ENCODE assay signal across 15 cellular contexts in the genomic region with DNA sequence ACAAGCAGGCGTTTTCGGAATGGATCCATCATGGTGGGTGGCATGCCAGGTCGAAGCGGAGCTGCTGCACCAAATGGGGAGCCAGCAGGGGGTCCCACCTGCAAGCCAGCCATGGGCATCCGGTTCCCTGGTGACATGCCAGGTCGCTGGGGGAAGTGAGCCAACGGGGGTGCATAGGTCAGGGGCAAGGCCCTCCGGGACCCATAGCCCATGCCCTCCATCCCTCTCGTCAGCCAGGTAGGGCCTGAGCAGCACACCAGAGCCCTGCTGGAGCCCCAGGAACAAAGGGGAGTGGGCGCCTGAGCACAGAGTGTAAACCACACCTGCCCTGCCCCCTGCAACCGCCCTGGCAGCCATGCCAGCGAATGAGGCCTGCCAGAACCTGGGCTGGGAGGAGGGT. TPM values are rescaled to one million over a fixed set of nuclear protein-coding genes. Genes with fewer than 3 reads are reported as not detected.
DNase-seq lines count a peak whose midpoint lies in the region; ATAC-seq and TF ChIP-seq lines count a peak whose summit lies in the region.
"Had no signal": no experiment of that assay in that cellular context is flagged by ENCODE, and none has a peak within 500 bp of the region (broad histone marks: within the 10 kb centered on the region; RNA-seq: fewer than 3 reads in every experiment).

No MANE protein-coding gene starts in this region.

- H3K4me1 ChIP-seq in naive thymus-derived CD4-positive, alpha-beta T cell (ENCODE audit: control insufficient read depth in 2 of 2, insufficient read depth in 2 of 2, low read length in 2 of 2): peaks cover 34 to 37% of the 10 kb centered on the region in 2 donors
- H3K4me1 ChIP-seq in tibial artery (peaks cover 5 to 67% (median 52%) of the 10 kb centered on the region in 4 donors), Caco-2 (peaks cover 9% of the 10 kb centered on the region)

- no peaks in the 10 kb centered on the region for H3K27me3 Mint-ChIP-seq in naive thymus-derived CD4-positive, alpha-beta T cell
- no peaks in the 10 kb centered on the region for H3K27me3 Mint-ChIP-seq in Caco-2 (ENCODE audit: insufficient read depth, unreplicated experiment)
- H3K27me3 Mint-ChIP-seq in activated T-helper 2 cell treated with anti-CD3 and anti-CD28 coated beads, Interferon-gamma antibody, Interleukin-2, Interleukin-4, amounts not matched to agents 10 μg/mL and 5 μg/mL and 100 μg/mL, durations not matched to agents 14 hours and 24 hours and 36 hours (ENCODE audit: low read depth): no peaks in the 10 kb centered on the region
- H3K27me3 Mint-ChIP-seq: activated naive CD8-positive, alpha-beta T cell had no signal

- CTCF ChIA-PET in naive thymus-derived CD4-positive, alpha-beta T cell (lab: Charles Lee): interaction anchor here (0.9 to 1.0 kb wide), 2 partner anchors 22 to 404 kb away, joined by 3 read pairs; no protein-coding TSS in a partner anchor
- CTCF ChIA-PET in Caco-2 (lab: Charles Lee): no interaction called here

- H3K4me3 ChIP-seq in naive thymus-derived CD4-positive, alpha-beta T cell (ENCODE audit: low read length): no peak overlapping the region
- H3K4me3 ChIP-seq in tibial artery: peak overlapping the region in 1 of 2 donors; percentile 41
- H3K4me3 ChIP-seq in Caco-2 (ENCODE audit: low read depth, low read length): no peak overlapping the region

- POLR2A ChIA-PET in naive thymus-derived CD4-positive, alpha-beta T cell (lab: Charles Lee): interaction anchor here (0.6 to 13.5 kb wide), 3 partner anchors 9 to 247 kb away, joined by 3 to 204 read pairs (median 58); partner anchors contain the start of genes FTSJ3 and PSMC5
- POLR2A ChIA-PET in Caco-2 (lab: Charles Lee): no interaction called here

- intact Hi-C loops in naive thymus-derived CD4-positive, alpha-beta T cell (cut with micrococcal nuclease): loop anchor here in 1 of 2 donors (5.0 kb wide), 1 partner anchor 390 kb away; the partner anchor contains the start of gene CYB561
- intact Hi-C loops in tibial artery (cut with DNase I; ENCODE audit: low total_unique reads) (loop anchor here (5.0 kb wide), 1 partner anchor 65 kb away; the partner anchor contains the start of genes CCDC47 and DDX42), Caco-2 (cut with micrococcal nuclease; ENCODE audit: unreplicated experiment) (no loop called here)
- intact Hi-C loops in activated T-helper 2 cell treated with anti-CD3 and anti-CD28 coated beads, Interferon-gamma antibody, Interleukin-2, Interleukin-4, amounts not matched to agents 10 μg/mL and 5 μg/mL and 100 μg/mL, durations not matched to agents 14 hours and 24 hours and 36 hours (cut with micrococcal nuclease): no loop called here

- H3K27ac ChIP-seq in naive thymus-derived CD4-positive, alpha-beta T cell (ENCODE audit: low read depth, low read length): peak overlapping the region; percentile 59
- H3K27ac ChIP-seq in tibial artery: peak overlapping the region; percentile 89 to 99

- peak overlapping the region in 3 of 9 donors; percentile 28 to 76 (median 43) for H3K27ac Mint-ChIP-seq in naive thymus-derived CD4-positive, alpha-beta T cell
- H3K27ac Mint-ChIP-seq in Caco-2 (ENCODE audit: unreplicated experiment): no peak overlapping the region
- H3K27ac Mint-ChIP-seq in activated T-helper 2 cell treated with anti-CD3 and anti-CD28 coated beads, Interferon-gamma antibody, Interleukin-2, Interleukin-4, amounts not matched to agents 10 μg/mL and 5 μg/mL and 100 μg/mL, durations not matched to agents 14 hours and 24 hours and 36 hours: no peak overlapping the region

- no TSS peak for BruUV-seq in Caco-2 (replicated peaks; lab: Mats Ljungman, UMichigan)

- H3K9me3 ChIP-seq in naive thymus-derived CD4-positive, alpha-beta T cell (ENCODE audit: control insufficient read depth in 2 of 3, low read length in 3 of 3): no peaks in the 10 kb centered on the region
- no peaks in the 10 kb centered on the region for H3K9me3 ChIP-seq in tibial artery
- H3K9me3 ChIP-seq in Caco-2: no peaks in the 10 kb centered on the region

- peak overlapping the region in 1 of 10 donors; percentile 96 for H3K4me3 Mint-ChIP-seq in naive thymus-derived CD4-positive, alpha-beta T cell
- no peak overlapping the region for H3K4me3 Mint-ChIP-seq in Caco-2 (ENCODE audit: unreplicated experiment)
- no peak overlapping the region for H3K4me3 Mint-ChIP-seq in activated T-helper 2 cell treated with anti-CD3 and anti-CD28 coated beads, Interferon-gamma antibody, Interleukin-2, Interleukin-4, amounts not matched to agents 10 μg/mL and 5 μg/mL and 100 μg/mL, durations not matched to agents 14 hours and 24 hours and 36 hours (ENCODE audit: low read depth)
- H3K4me3 Mint-ChIP-seq: activated naive CD8-positive, alpha-beta T cell; T-helper 1 cell treated with Interleukin-12 subunit alpha and Interleukin-12 subunit beta and Interleukin-4 antibody, amounts not matched to agents 30 μg/mL and 1 μg/mL, for 36 hours had no signal

- H3K9me3 Mint-ChIP-seq in naive thymus-derived CD4-positive, alpha-beta T cell: no peaks in the 10 kb centered on the region
- H3K9me3 Mint-ChIP-seq in Caco-2 (ENCODE audit: unreplicated experiment): no peaks in the 10 kb centered on the region
- H3K9me3 Mint-ChIP-seq in activated T-helper 2 cell treated with anti-CD3 and anti-CD28 coated beads, Interferon-gamma antibody, Interleukin-2, Interleukin-4, amounts not matched to agents 10 μg/mL and 5 μg/mL and 100 μg/mL, durations not matched to agents 14 hours and 24 hours and 36 hours: no peaks in the 10 kb centered on the region
- H3K9me3 Mint-ChIP-seq: T-helper 1 cell treated with Interleukin-12 subunit alpha and Interleukin-12 subunit beta and Interleukin-4 antibody, amounts not matched to agents 30 μg/mL and 1 μg/mL, for 36 hours had no signal

- ATAC-seq in naive thymus-derived CD4-positive, alpha-beta T cell: no peak
- no peak for ATAC-seq in HG02642 (IDR thresholded peaks at IDR 0.05; ENCODE audit: poor library complexity, unreplicated experiment)
- ATAC-seq: activated CD4-positive, CD25-positive, alpha-beta regulatory T cell treated with anti-CD3 and anti-CD28 coated beads, Interleukin-2, amount 50 U/mL, for 24 hours had no signal

- peaks cover 31 to 64% (median 51%) of the 10 kb centered on the region in 7 donors for H3K4me1 Mint-ChIP-seq in naive thymus-derived CD4-positive, alpha-beta T cell
- peaks cover 20% of the 10 kb centered on the region for H3K4me1 Mint-ChIP-seq in Caco-2 (ENCODE audit: low read depth, unreplicated experiment)
- peaks cover 28% of the 10 kb centered on the region for H3K4me1 Mint-ChIP-seq in activated T-helper 2 cell treated with anti-CD3 and anti-CD28 coated beads, Interferon-gamma antibody, Interleukin-2, Interleukin-4, amounts not matched to agents 10 μg/mL and 5 μg/mL and 100 μg/mL, durations not matched to agents 14 hours and 24 hours and 36 hours (ENCODE audit: low read depth)

- DNase-seq in NCI-H2081 (lab: John Stamatoyannopoulos, UW) (peak; percentile 14 to 16), NCI-H2081 treated with DMSO at 0.1 percent for 48 hours (lab: John Stamatoyannopoulos, UW) (no peak), cerebellum (ENCODE audit: low spot score) (peak; percentile 25), tibial artery (peak in 1 of 2 donors; percentile 69), Caco-2 (no peak)
- no peak for DNase-seq in naive thymus-derived CD4-positive, alpha-beta T cell
- no peak for DNase-seq in activated T-helper 2 cell treated with anti-CD3 and anti-CD28 coated beads, Interferon-gamma antibody, Interleukin-2, Interleukin-4, amounts not matched to agents 10 μg/mL and 5 μg/mL and 100 μg/mL, durations not matched to agents 14 hours and 24 hours and 36 hours (ENCODE audit: low spot score)
- DNase-seq: 8988T, GDM1, NCI-H774 had no signal

- peaks cover 4 to 25% (median 9%) of the 10 kb centered on the region in 5 donors for H3K36me3 Mint-ChIP-seq in naive thymus-derived CD4-positive, alpha-beta T cell
- H3K36me3 Mint-ChIP-seq in Caco-2 (ENCODE audit: insufficient read depth, unreplicated experiment): peaks cover 65% of the 10 kb centered on the region
- peaks cover 63% of the 10 kb centered on the region for H3K36me3 Mint-ChIP-seq in activated T-helper 2 cell treated with anti-CD3 and anti-CD28 coated beads, Interferon-gamma antibody, Interleukin-2, Interleukin-4, amounts not matched to agents 10 μg/mL and 5 μg/mL and 100 μg/mL, durations not matched to agents 14 hours and 24 hours and 36 hours (ENCODE audit: low read depth)

- no peaks in the 10 kb centered on the region for H3K27me3 ChIP-seq in naive thymus-derived CD4-positive, alpha-beta T cell (ENCODE audit: control insufficient read depth in 2 of 2, insufficient read depth in 2 of 2, low read length in 2 of 2)
- H3K27me3 ChIP-seq in tibial artery (no peaks in the 10 kb centered on the region), Caco-2 (replicated peaks; ENCODE audit: control insufficient read depth, insufficient read depth, low read length) (no peaks in the 10 kb centered on the region)

- no peak for TF ChIP-seq CTCF in tibial artery (IDR thresholded peaks at IDR 0.05)
- TF ChIP-seq CTCF in Caco-2 (IDR thresholded peaks at IDR 0.05; ENCODE audit: insufficient read depth in 1 of 2, low read depth in 1 of 2, low read length in 1 of 2, severe bottlenecking in 1 of 2, unreplicated experiment in 1 of 2): no peak

- peaks cover 3 to 61% (median 13%) of the 10 kb centered on the region in 3 experiments for H3K36me3 ChIP-seq in naive thymus-derived CD4-positive, alpha-beta T cell (ENCODE audit: control insufficient read depth in 2 of 3, insufficient read depth in 3 of 3, low read length in 3 of 3)
- peaks cover 42 to 50% (median 49%) of the 10 kb centered on the region in 3 donors for H3K36me3 ChIP-seq in tibial artery
- H3K36me3 ChIP-seq in Caco-2 (ENCODE audit: control insufficient read depth, insufficient read depth, low read length): peaks cover 12% of the 10 kb centered on the region

RNA-seq across cellular contexts. Expression of gene SMARCD2, which starts 5.0 kb away (rescaled TPM):
- total RNA-seq in cerebellum (16.3 TPM), Caco-2 (2022) (134 TPM in 2 replicates)
- 100 to 1,000 TPM; 102 to 148 (median 109) TPM for total RNA-seq in naive thymus-derived CD4-positive, alpha-beta T cell
- polyA plus RNA-seq in naive thymus-derived CD4-positive, alpha-beta T cell: 100 to 1,000 TPM in 1 of 2 donors, 10 to 100 TPM in 1; 61.5 to 112 TPM
- total RNA-seq in activated T-helper 2 cell treated with anti-CD3 and anti-CD28 coated beads, Interferon-gamma antibody, Interleukin-2, Interleukin-4, amounts not matched to agents 10 μg/mL and 5 μg/mL and 100 μg/mL, durations not matched to agents 14 hours and 24 hours and 36 hours: 129 and 130 TPM in 2 replicates

RNA-seq across cellular contexts. Expression of gene FTSJ3, which starts 10.0 kb away (rescaled TPM):
- total RNA-seq in cerebellum: 24.9 TPM
- total RNA-seq in naive thymus-derived CD4-positive, alpha-beta T cell: 10 to 100 TPM; 38.1 to 66.2 (median 55.8) TPM
- polyA plus RNA-seq in naive thymus-derived CD4-positive, alpha-beta T cell: 10 to 100 TPM; 22.1 to 44.4 TPM
- 75.9 and 76.3 TPM in 2 replicates for total RNA-seq in Caco-2 (2022)
- total RNA-seq in activated T-helper 2 cell treated with anti-CD3 and anti-CD28 coated beads, Interferon-gamma antibody, Interleukin-2, Interleukin-4, amounts not matched to agents 10 μg/mL and 5 μg/mL and 100 μg/mL, durations not matched to agents 14 hours and 24 hours and 36 hours: 75.0 and 80.7 TPM in 2 replicates

RNA-seq across cellular contexts. Expression of gene PSMC5, which starts 10.2 kb away (rescaled TPM):
- total RNA-seq in cerebellum (27.5 TPM), Caco-2 (2022) (197 TPM in 2 replicates)
- total RNA-seq in naive thymus-derived CD4-positive, alpha-beta T cell: 100 to 1,000 TPM in 3 of 5 experiments, 10 to 100 TPM in 2; 68.4 to 153 (median 105) TPM
- polyA plus RNA-seq in naive thymus-derived CD4-positive, alpha-beta T cell: 100 to 1,000 TPM; 153 to 162 TPM
- 185 and 204 TPM in 2 replicates for total RNA-seq in activated T-helper 2 cell treated with anti-CD3 and anti-CD28 coated beads, Interferon-gamma antibody, Interleukin-2, Interleukin-4, amounts not matched to agents 10 μg/mL and 5 μg/mL and 100 μg/mL, durations not matched to agents 14 hours and 24 hours and 36 hours

RNA-seq across cellular contexts. Expression of gene CSH2, which starts 36.0 kb away (rescaled TPM):
- total RNA-seq in cerebellum (1.8 TPM), Caco-2 (2022) (not detected in 2 replicates)
- 1 to 10 TPM in 2 of 5 experiments, not detected in 3; 4.2 to 5.3 TPM for total RNA-seq in naive thymus-derived CD4-positive, alpha-beta T cell
- not detected for polyA plus RNA-seq in naive thymus-derived CD4-positive, alpha-beta T cell
- not detected in 2 replicates for total RNA-seq in activated T-helper 2 cell treated with anti-CD3 and anti-CD28 coated beads, Interferon-gamma antibody, Interleukin-2, Interleukin-4, amounts not matched to agents 10 μg/mL and 5 μg/mL and 100 μg/mL, durations not matched to agents 14 hours and 24 hours and 36 hours
- total RNA-seq: lower leg skin had no signal

RNA-seq across cellular contexts. Expression of gene GH2, which starts 44.3 kb away (rescaled TPM):
- total RNA-seq in cerebellum: not detected
- total RNA-seq in naive thymus-derived CD4-positive, alpha-beta T cell: not detected
- not detected for polyA plus RNA-seq in naive thymus-derived CD4-positive, alpha-beta T cell
- not detected in 2 replicates for total RNA-seq in Caco-2 (2022)
- not detected in 2 replicates for total RNA-seq in activated T-helper 2 cell treated with anti-CD3 and anti-CD28 coated beads, Interferon-gamma antibody, Interleukin-2, Interleukin-4, amounts not matched to agents 10 μg/mL and 5 μg/mL and 100 μg/mL, durations not matched to agents 14 hours and 24 hours and 36 hours
- total RNA-seq: lower leg skin had no signal

Comparison
In these comparisons a context has a peak if more than half of its experiments do, and no peak if none do; other contexts are left out.
1. DNase-seq: peak in NCI-H2081 (2 of 2) and cerebellum (single experiment); none in NCI-H2081 treated with DMSO at 0.1 percent for 48 hours (single experiment), naive thymus-derived CD4-positive, alpha-beta T cell (0 of 9), Caco-2 (0 of 2) and activated T-helper 2 cell treated with anti-CD3 and anti-CD28 coated beads, Interferon-gamma antibody, Interleukin-2, Interleukin-4, amounts not matched to agents 10 μg/mL and 5 μg/mL and 100 μg/mL, durations not matched to agents 14 hours and 24 hours and 36 hours (single experiment).